ENCODE assay signal across 8 cellular contexts in genomic region chr16:50627419-50627818, GRCh38. TPM values are rescaled to one million over a fixed set of nuclear protein-coding genes. Genes with fewer than 3 reads are reported as not detected.
DNase-seq lines count a peak whose midpoint lies in the region; ATAC-seq, FAIRE-seq and TF ChIP-seq lines count a peak whose summit lies in the region.

No MANE protein-coding gene starts in this region.

- peaks cover 0 to 12% (median 8%) of the 10 kb centered on the region in 12 donors for H3K4me1 ChIP-seq in heart left ventricle

- no peaks in the 10 kb centered on the region for H3K27me3 ChIP-seq in heart left ventricle

- TF ChIP-seq POLR2A in heart left ventricle (IDR thresholded peaks at IDR 0.05) (no peak), GM12892 (IDR thresholded peaks at IDR 0.05; ENCODE audit: low read depth, low read length) (no peak)

- 4 to 9% (median 7%) methylated on average over 10 of the region's 10 CpGs for WGBS in heart left ventricle, 4 donors

- H3K27ac ChIP-seq in heart left ventricle: peak overlapping the region in 1 of 12 donors; percentile 36

- intact Hi-C loops in heart left ventricle (cut with DNase I): loop anchor here in 1 of 10 donors (10.0 kb wide), 1 partner anchor 63 kb away; no protein-coding TSS in a partner anchor

- no peak for FAIRE-seq in GM12892 (lab: Jason Lieb, UNC)

- TF ChIP-seq CTCF in heart left ventricle (IDR thresholded peaks at IDR 0.05): peak in 10 of 12 donors; percentile 16 to 59 (median 41)

- no peaks in the 10 kb centered on the region for H3K36me3 ChIP-seq in heart left ventricle

- no peaks in the 10 kb centered on the region for H3K9me3 ChIP-seq in heart left ventricle

- DNase-seq in Ammon's horn (ENCODE audit: low spot score) (peak; percentile 47), activated T-cell treated with anti-CD3 and anti-CD28 coated beads for 4 hours (peak; percentile 21), heart left ventricle (peak in 4 of 5 donors; percentile 52 to 74 (median 66)), GM12892 (ENCODE audit: insufficient read length) (no peak), DMS153 treated with DMSO at 0.1 percent for 48 hours (lab: John Stamatoyannopoulos, UW; ENCODE audit: unreplicated experiment) (no peak)
- peak; percentile 12 for DNase-seq in Jurkat, Clone E6-1 (ENCODE audit: low read depth, low spot score)
- peak; percentile 35 for DNase-seq in stimulated activated CD4-positive, alpha-beta T cell treated with anti-CD3 and anti-CD28 coated beads, Interleukin-1b, Interleukin-23, amount 100 ng/mL, for 48 hours

- ATAC-seq in heart left ventricle: peak; percentile 79 to 90 (median 86)
- no peak for ATAC-seq in esophagus mucosa

- H3K4me3 ChIP-seq in Jurkat, Clone E6-1 (ENCODE audit: low read length): no peak overlapping the region
- no peak overlapping the region for H3K4me3 ChIP-seq in heart left ventricle

RNA-seq across cellular contexts. Expression of gene SNX20, which starts 53.7 kb away (rescaled TPM):
- polyA plus RNA-seq in Jurkat, Clone E6-1 (2012; ENCODE audit: insufficient read depth, insufficient read length): not detected
- 10 to 100 TPM in 1 of 9 donors, 1 to 10 TPM in 1, under 1 TPM in 7; 0.37 to 11.9 (median 0.67) TPM for total RNA-seq in heart left ventricle
- polyA plus RNA-seq in heart left ventricle: under 1 TPM; 0.27 to 0.54 TPM
- 0.76 TPM for total RNA-seq in esophagus mucosa
- 14.8 TPM for polyA plus RNA-seq in GM12892 (2012; ENCODE audit: missing spikeins)

Comparison
In these comparisons a context has a peak if more than half of its experiments do, and no peak if none do; other contexts are left out.
1. DNase-seq: peak in Ammon's horn (single experiment), Jurkat, Clone E6-1 (single experiment), activated T-cell treated with anti-CD3 and anti-CD28 coated beads for 4 hours (single experiment), heart left ventricle (4 of 5) and stimulated activated CD4-positive, alpha-beta T cell treated with anti-CD3 and anti-CD28 coated beads, Interleukin-1b, Interleukin-23, amount 100 ng/mL, for 48 hours (single experiment); none in GM12892 (single experiment) and DMS153 treated with DMSO at 0.1 percent for 48 hours (single experiment).